In the genomic region with DNA sequence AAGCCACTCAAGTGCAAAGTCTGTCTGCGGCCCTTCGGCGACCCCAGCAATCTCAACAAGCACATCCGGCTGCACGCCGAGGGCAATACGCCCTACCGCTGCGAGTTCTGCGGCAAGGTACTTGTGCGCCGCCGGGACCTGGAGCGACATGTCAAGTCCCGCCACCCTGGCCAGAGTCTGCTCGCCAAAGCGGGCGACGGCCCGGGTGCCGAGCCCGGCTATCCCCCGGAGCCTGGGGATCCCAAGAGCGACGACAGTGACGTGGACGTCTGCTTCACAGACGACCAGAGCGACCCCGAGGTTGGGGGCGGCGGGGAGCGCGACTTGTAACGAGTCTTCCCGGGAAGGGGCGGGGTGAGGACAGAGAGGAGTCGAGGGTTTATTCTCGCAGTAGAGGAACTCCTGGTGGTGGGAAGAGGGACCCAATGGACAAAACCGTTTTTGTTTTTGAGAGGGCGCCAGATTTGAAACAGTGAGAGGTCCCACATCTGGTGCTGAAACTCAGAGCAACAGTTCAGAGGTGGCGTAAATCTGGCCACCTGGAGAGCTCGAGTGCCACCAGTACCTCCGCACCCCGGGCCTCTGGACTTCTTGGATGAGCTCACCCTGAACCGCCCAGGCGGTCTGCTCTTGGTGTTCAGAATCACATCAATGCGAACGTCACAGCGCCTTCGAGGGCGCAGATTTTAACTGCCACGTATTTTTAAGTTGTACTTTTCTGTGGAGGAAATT, we compare ENCODE assay signal across 9 cellular contexts. TPM values are rescaled to one million over a fixed set of nuclear protein-coding genes. Genes with fewer than 3 reads are reported as not detected.
DNase-seq lines count a peak whose midpoint lies in the region; ATAC-seq and TF ChIP-seq lines count a peak whose summit lies in the region.
"Had no signal": no experiment of that assay in that cellular context is flagged by ENCODE, and none has a peak within 500 bp of the region (broad histone marks: within the 10 kb centered on the region; RNA-seq: fewer than 3 reads in every experiment).

No MANE protein-coding gene starts in this region.

- peaks cover 76% of the 10 kb centered on the region for H3K27me3 Mint-ChIP-seq in activated CD8-positive, alpha-beta memory T cell treated with anti-CD3 and anti-CD28 coated beads, Interleukin-2, amount 10 ng/mL, durations not matched to agents 7 days and 5 days

- peak overlapping the region; percentile 55 for H3K4me3 Mint-ChIP-seq in activated CD8-positive, alpha-beta memory T cell treated with anti-CD3 and anti-CD28 coated beads, Interleukin-2, amount 10 ng/mL, durations not matched to agents 7 days and 5 days

- no peak for TF ChIP-seq RAD21 in Ishikawa (IDR thresholded peaks at IDR 0.05; ENCODE audit: low read depth)

- H3K27ac Mint-ChIP-seq in activated CD8-positive, alpha-beta memory T cell treated with anti-CD3 and anti-CD28 coated beads, Interleukin-2, amount 10 ng/mL, durations not matched to agents 7 days and 5 days, result peak overlapping the region; percentile 41

- intact Hi-C loops in left lung (cut with DNase I), result no loop called here

- H3K27me3 ChIP-seq in BE2C, result peaks cover 98% of the 10 kb centered on the region
- peaks cover 100% of the 10 kb centered on the region in 2 donors for H3K27me3 ChIP-seq in left lung
- peaks cover 0 to 98% of the 10 kb centered on the region in 2 donors for H3K27me3 ChIP-seq in tibial nerve

- CTCF ChIA-PET in activated CD8-positive, alpha-beta memory T cell treated with anti-CD3 and anti-CD28 coated beads, Interleukin-2, amount 10 ng/mL, durations not matched to agents 7 days and 5 days (lab: Charles Lee), result interaction anchor here (0.8 to 1.7 kb wide), 3 partner anchors 8 to 46 kb away, joined by 3 to 7 read pairs (median 6); partner anchors contain the start of gene CCNC

- peaks cover 30% of the 10 kb centered on the region for H3K4me1 Mint-ChIP-seq in activated CD8-positive, alpha-beta memory T cell treated with anti-CD3 and anti-CD28 coated beads, Interleukin-2, amount 10 ng/mL, durations not matched to agents 7 days and 5 days

- H3K4me1 ChIP-seq in BE2C (no peaks in the 10 kb centered on the region), left lung (peaks cover 16 to 21% of the 10 kb centered on the region in 2 donors), tibial nerve (peaks cover 0 to 34% (median 15%) of the 10 kb centered on the region in 4 donors)

- 4 to 5% methylated on average over 20 to 48 of the region's 53 CpGs for WGBS in tibial nerve, 2 donors

- peaks cover 2% of the 10 kb centered on the region for H3K9me3 Mint-ChIP-seq in activated CD8-positive, alpha-beta memory T cell treated with anti-CD3 and anti-CD28 coated beads, Interleukin-2, amount 10 ng/mL, durations not matched to agents 7 days and 5 days (ENCODE audit: low read depth)

- TF ChIP-seq POLR2A in tibial nerve (IDR thresholded peaks at IDR 0.05), result no peak

- DNase-seq in BE2C (no peak), left lung (peak in 1 of 2 donors; percentile 81), tibial nerve (ENCODE audit: low spot score in 2 of 2) (no peak), NCI-H2196 treated with DMSO at 0.1 percent for 48 hours (lab: John Stamatoyannopoulos, UW; ENCODE audit: unreplicated experiment) (no peak), dedifferentiated amniotic fluid mesenchymal stem cell (ENCODE audit: extremely low spot score) (no peak)
- DNase-seq in activated CD8-positive, alpha-beta memory T cell treated with anti-CD3 and anti-CD28 coated beads, Interleukin-2, amount 10 ng/mL, durations not matched to agents 7 days and 5 days, result no peak

- peak; percentile 30 for ATAC-seq in GM19035 (IDR thresholded peaks at IDR 0.05; ENCODE audit: unreplicated experiment)
- no peak for ATAC-seq in activated CD8-positive, alpha-beta memory T cell treated with anti-CD3 and anti-CD28 coated beads, Interleukin-2, amount 10 ng/mL, durations not matched to agents 7 days and 5 days
- ATAC-seq in left lung, result peak; percentile 26

- TF ChIP-seq CTCF in BE2C (IDR thresholded peaks at IDR 0.05; ENCODE audit: low read depth, low read length), result no peak
- TF ChIP-seq CTCF in left lung (IDR thresholded peaks at IDR 0.05), result no peak
- TF ChIP-seq CTCF in tibial nerve (IDR thresholded peaks at IDR 0.05), result peak in 1 of 5 experiments; percentile 13

- TF ChIP-seq EP300 in Ishikawa (IDR thresholded peaks at IDR 0.05; ENCODE audit: borderline replicate concordance) (no peak), tibial nerve (IDR thresholded peaks at IDR 0.05) (no peak)

- peak overlapping the region; percentile 31 for H3K4me3 ChIP-seq in BE2C (ENCODE audit: low read depth, low read length)
- H3K4me3 ChIP-seq in left lung, result peak overlapping the region; percentile 24 to 42
- peak overlapping the region; percentile 26 to 58 (median 38) for H3K4me3 ChIP-seq in tibial nerve

- H3K36me3 Mint-ChIP-seq in activated CD8-positive, alpha-beta memory T cell treated with anti-CD3 and anti-CD28 coated beads, Interleukin-2, amount 10 ng/mL, durations not matched to agents 7 days and 5 days, result no peaks in the 10 kb centered on the region

- H3K9me3 ChIP-seq in BE2C (no peaks in the 10 kb centered on the region), left lung (no peaks in the 10 kb centered on the region), tibial nerve (no peaks in the 10 kb centered on the region)

- H3K36me3 ChIP-seq in BE2C, result no peaks in the 10 kb centered on the region
- no peaks in the 10 kb centered on the region for H3K36me3 ChIP-seq in left lung
- H3K36me3 ChIP-seq in tibial nerve, result no peaks in the 10 kb centered on the region

- H3K27ac ChIP-seq in left lung (no peak overlapping the region), tibial nerve (no peak overlapping the region)

TF ChIP-seq in Ishikawa, 13 proteins besides CTCF, POLR2A, EP300 and RAD21:
- TF ChIP-seq CEBPB (IDR thresholded peaks at IDR 0.05), result no peak
- no peak for TF ChIP-seq TEAD4 (IDR thresholded peaks at IDR 0.05)
- peak; percentile 11; the same call in 1 of the 2 replicates for TF ChIP-seq MAX (IDR thresholded peaks at IDR 0.05)
- TF ChIP-seq FOXM1 (IDR thresholded peaks at IDR 0.05; ENCODE audit: borderline replicate concordance, low read depth), result no peak
- no peak for TF ChIP-seq CREB1 (IDR thresholded peaks at IDR 0.05; ENCODE audit: low read depth)
- TF ChIP-seq EGR1 (IDR thresholded peaks at IDR 0.05), result no peak
- TF ChIP-seq ZBTB7A (IDR thresholded peaks at IDR 0.05; ENCODE audit: low read depth), result no peak
- TF ChIP-seq TCF12 (IDR thresholded peaks at IDR 0.05; ENCODE audit: low read depth), result no peak
- TF ChIP-seq NFIC (IDR thresholded peaks at IDR 0.05), result no peak
- TF ChIP-seq, protein P1, sequence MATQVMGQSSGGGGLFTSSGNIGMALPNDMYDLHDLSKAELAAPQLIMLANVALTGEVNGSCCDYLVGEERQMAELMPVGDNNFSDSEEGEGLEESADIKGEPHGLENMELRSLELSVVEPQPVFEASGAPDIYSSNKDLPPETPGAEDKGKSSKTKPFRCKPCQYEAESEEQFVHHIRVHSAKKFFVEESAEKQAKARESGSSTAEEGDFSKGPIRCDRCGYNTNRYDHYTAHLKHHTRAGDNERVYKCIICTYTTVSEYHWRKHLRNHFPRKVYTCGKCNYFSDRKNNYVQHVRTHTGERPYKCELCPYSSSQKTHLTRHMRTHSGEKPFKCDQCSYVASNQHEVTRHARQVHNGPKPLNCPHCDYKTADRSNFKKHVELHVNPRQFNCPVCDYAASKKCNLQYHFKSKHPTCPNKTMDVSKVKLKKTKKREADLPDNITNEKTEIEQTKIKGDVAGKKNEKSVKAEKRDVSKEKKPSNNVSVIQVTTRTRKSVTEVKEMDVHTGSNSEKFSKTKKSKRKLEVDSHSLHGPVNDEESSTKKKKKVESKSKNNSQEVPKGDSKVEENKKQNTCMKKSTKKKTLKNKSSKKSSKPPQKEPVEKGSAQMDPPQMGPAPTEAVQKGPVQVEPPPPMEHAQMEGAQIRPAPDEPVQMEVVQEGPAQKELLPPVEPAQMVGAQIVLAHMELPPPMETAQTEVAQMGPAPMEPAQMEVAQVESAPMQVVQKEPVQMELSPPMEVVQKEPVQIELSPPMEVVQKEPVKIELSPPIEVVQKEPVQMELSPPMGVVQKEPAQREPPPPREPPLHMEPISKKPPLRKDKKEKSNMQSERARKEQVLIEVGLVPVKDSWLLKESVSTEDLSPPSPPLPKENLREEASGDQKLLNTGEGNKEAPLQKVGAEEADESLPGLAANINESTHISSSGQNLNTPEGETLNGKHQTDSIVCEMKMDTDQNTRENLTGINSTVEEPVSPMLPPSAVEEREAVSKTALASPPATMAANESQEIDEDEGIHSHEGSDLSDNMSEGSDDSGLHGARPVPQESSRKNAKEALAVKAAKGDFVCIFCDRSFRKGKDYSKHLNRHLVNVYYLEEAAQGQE (IDR thresholded peaks at IDR 0.05; ENCODE audit: low read depth), result 0 out of 2 replicates have a peak, but pooled peaks have one; percentile 23
- no peak for TF ChIP-seq YY1 (IDR thresholded peaks at IDR 0.05; ENCODE audit: low read depth)
- TF ChIP-seq TAF1 (IDR thresholded peaks at IDR 0.05; ENCODE audit: low read depth), result no peak
- no peak for TF ChIP-seq USF1 (IDR thresholded peaks at IDR 0.05)
TF ChIP-seq in Ishikawa: peak in this region for 2.

RNA-seq across cellular contexts. Expression of gene PRDM13, which starts 8.0 kb away (rescaled TPM):
- polyA plus RNA-seq in BE2C (2012; ENCODE audit: insufficient read depth, insufficient read length, low read depth), result not detected
- under 1 TPM in 1 of 2 experiments, not detected in 1; 0.14 TPM for total RNA-seq in activated CD8-positive, alpha-beta memory T cell treated with anti-CD3 and anti-CD28 coated beads, Interleukin-2, amount 10 ng/mL, durations not matched to agents 7 days and 5 days
- total RNA-seq in left lung (not detected), tibial nerve (not detected)
- total RNA-seq: temporal lobe had no signal

RNA-seq across cellular contexts. Expression of gene CCNC, which starts 46.1 kb away (rescaled TPM):
- polyA plus RNA-seq in BE2C (2012; ENCODE audit: insufficient read depth, insufficient read length, low read depth), result 27.5 TPM
- 10 to 100 TPM; 39.3 to 39.4 TPM for total RNA-seq in activated CD8-positive, alpha-beta memory T cell treated with anti-CD3 and anti-CD28 coated beads, Interleukin-2, amount 10 ng/mL, durations not matched to agents 7 days and 5 days
- total RNA-seq in left lung, result 10 to 100 TPM; 55.6 to 63.7 TPM
- 10 to 100 TPM; 22.7 to 48.3 (median 30.3) TPM for total RNA-seq in tibial nerve
